In genomic region chr6:27237089-27237723, GRCh38 we compare ENCODE assay signal across 8 cellular contexts. TPM values are rescaled to one million over a fixed set of nuclear protein-coding genes. Genes with fewer than 3 reads are reported as not detected.
DNase-seq lines count a peak whose midpoint lies in the region; ATAC-seq lines count a peak whose summit lies in the region.

No MANE protein-coding gene starts in this region.

- intact Hi-C loops in left ventricle myocardium superior (cut with micrococcal nuclease) = no loop called here

- ATAC-seq in left ventricle myocardium superior (no peak), GM21360 (IDR thresholded peaks at IDR 0.05; ENCODE audit: unreplicated experiment) (no peak)

- DNase-seq in AG08396 (ENCODE audit: low spot score) (peak; percentile 51), HUDEP-2 (lab: John Stamatoyannopoulos, UW; ENCODE audit: unreplicated experiment in 76 of 76) (peak in 66 of 76 experiments; percentile 40 to 92 (median 78)), foreskin melanocyte (peak; percentile 41), SKM-1 treated with dmso at 0.1 percent for 144 hours (lab: John Stamatoyannopoulos, UW; ENCODE audit: unreplicated experiment) (no peak), left ventricle myocardium superior (no peak), DMS153 (lab: John Stamatoyannopoulos, UW) (no peak)
- DNase-seq in activated CD8-positive, alpha-beta memory T cell treated with anti-CD3 and anti-CD28 coated beads for 48 hours (ENCODE audit: low read depth in 2 of 3, low spot score in 2 of 3) = peak in 2 of 3 experiments; percentile 46 to 67

RNA-seq across cellular contexts. Expression of gene PRSS16, which starts 10.3 kb away (rescaled TPM):
- total RNA-seq in left ventricle myocardium superior = not detected

Comparison
In these comparisons a context has a peak if more than half of its experiments do, and no peak if none do; other contexts are left out.
1. DNase-seq: peak in AG08396 (single experiment), HUDEP-2 (66 of 76), activated CD8-positive, alpha-beta memory T cell treated with anti-CD3 and anti-CD28 coated beads for 48 hours (2 of 3) and foreskin melanocyte (single experiment); none in SKM-1 treated with dmso at 0.1 percent for 144 hours (single experiment), left ventricle myocardium superior (single experiment) and DMS153 (single experiment).